25 cellular contexts compared by ENCODE assay signal in the genomic region with DNA sequence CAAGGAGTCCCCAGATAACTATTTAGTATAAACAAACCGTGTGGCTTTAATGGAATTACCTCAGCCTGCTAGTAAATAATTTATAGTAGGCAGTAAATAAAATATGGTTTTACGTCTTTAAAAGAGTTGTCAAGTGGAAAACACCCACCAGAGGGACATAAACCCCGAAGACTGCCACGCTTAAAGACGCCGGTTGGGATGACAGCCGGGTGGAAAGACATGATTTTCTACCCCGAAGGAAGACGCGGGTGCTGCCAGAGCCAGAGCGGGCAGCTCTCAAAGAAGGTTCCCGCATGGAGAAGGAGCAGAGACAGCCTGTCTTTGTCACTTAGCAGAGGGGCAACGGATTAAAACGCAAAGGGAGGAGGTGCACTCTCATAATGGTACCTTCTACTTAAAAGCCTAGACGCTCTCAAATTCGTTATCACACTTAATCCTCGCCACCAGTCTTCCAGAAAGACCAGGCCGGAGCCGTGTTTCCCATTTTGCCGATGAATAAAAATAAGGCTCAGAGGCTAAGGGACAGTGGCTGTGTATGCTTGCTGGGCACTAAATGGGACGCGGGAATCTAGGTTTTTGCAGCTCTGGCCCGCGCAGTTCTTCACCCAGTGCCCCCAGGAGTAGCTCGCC.
A peak's percentile ranks its signal among the peaks of the same experiment; 100 is the strongest.
DNase-seq lines count a peak whose midpoint lies in the region; ATAC-seq, FAIRE-seq and TF ChIP-seq lines count a peak whose summit lies in the region.
"Had no signal": no experiment of that assay in that cellular context is flagged by ENCODE, and none has a peak within 500 bp of the region (broad histone marks: within the 10 kb centered on the region; RNA-seq: fewer than 3 reads in every experiment).

No MANE protein-coding gene starts in this region.

- H2BK5ac ChIP-seq in mesendoderm (ENCODE audit: low read length) = peak overlapping the region; percentile 82

- H3K4me1 ChIP-seq in A549 (no peaks in the 10 kb centered on the region), mesendoderm (ENCODE audit: control insufficient read depth, low read depth, low read length) (no peaks in the 10 kb centered on the region)
- H3K4me1 ChIP-seq: BLaER1 treated with 17β-estradiol and CSF1 and Interleukin-3, amounts not matched to agents 10 nM and 100 nM had no signal

- WGBS in A549 (ENCODE audit: missing lambda C conversion rate) = 16% methylated on average over 24 of the region's 25 CpGs
- no CpG with 5 or more reads among the region's 25 CpGs for WGBS in mesendoderm (ENCODE audit: extremely low coverage, insufficient coverage, low lambda C conversion rate)

- no peak for TF ChIP-seq EP300 in A549 (IDR thresholded peaks at IDR 0.05)

- H3K27ac ChIP-seq in A549 (no peak overlapping the region), mesendoderm (ENCODE audit: low read depth, low read length) (peak overlapping the region; percentile 86)
- H3K27ac ChIP-seq: BLaER1 treated with 17β-estradiol and CSF1 and Interleukin-3, amounts not matched to agents 10 nM and 100 nM; HL-60; skin epidermis; thyroid gland had no signal

- H3K4me2 ChIP-seq in A549 (no peak overlapping the region), mesendoderm (ENCODE audit: low read length) (peak overlapping the region; percentile 25)
- H3K4me2 ChIP-seq: BLaER1 treated with 17β-estradiol and CSF1 and Interleukin-3, amounts not matched to agents 10 nM and 100 nM had no signal

- peaks cover 58% of the 10 kb centered on the region for H3K27me3 Mint-ChIP-seq in WTC11 (ENCODE audit: low read depth)
- H3K27me3 Mint-ChIP-seq in T-cell = peaks cover 64 to 65% of the 10 kb centered on the region in 2 donors

- CTCF ChIA-PET in A549 (lab: Yijun Ruan, JAX) = no interaction called here
- CTCF ChIA-PET in WTC11 (lab: Charles Lee) = interaction anchor here (0.6 to 0.9 kb wide), 2 partner anchors 149 to 593 kb away, joined by 3 to 5 read pairs; no protein-coding TSS in a partner anchor
- CTCF ChIA-PET in T-cell (lab: Charles Lee) = no interaction called here

- no peaks in the 10 kb centered on the region for H3K79me2 ChIP-seq in mesendoderm (ENCODE audit: control insufficient read depth, insufficient read depth, low read length)

- no peak overlapping the region for H3K23ac ChIP-seq in mesendoderm (ENCODE audit: low read length)

- H3K9ac ChIP-seq in mesendoderm (ENCODE audit: low read length) = peak overlapping the region; percentile 73
- H3K9ac ChIP-seq: BLaER1 treated with 17β-estradiol and CSF1 and Interleukin-3, amounts not matched to agents 10 nM and 100 nM had no signal

- no peaks in the 10 kb centered on the region for H3K36me3 ChIP-seq in mesendoderm (ENCODE audit: control insufficient read depth, insufficient read depth, low read length)
- H3K36me3 ChIP-seq: BLaER1 treated with 17β-estradiol and CSF1 and Interleukin-3, amounts not matched to agents 10 nM and 100 nM; thyroid gland had no signal

- no peak overlapping the region for H4K8ac ChIP-seq in mesendoderm (ENCODE audit: low read depth, low read length)

- peak overlapping the region; percentile 81 for H3K56ac ChIP-seq in mesendoderm (ENCODE audit: low read length)

- no peak overlapping the region for H2BK15ac ChIP-seq in mesendoderm (replicated peaks; ENCODE audit: low read depth)

- H3K4me3 ChIP-seq in A549 (no peak overlapping the region), mesendoderm (ENCODE audit: low read length) (no peak overlapping the region)
- H3K4me3 ChIP-seq: BLaER1 treated with 17β-estradiol and CSF1 and Interleukin-3, amounts not matched to agents 10 nM and 100 nM; skin epidermis; thyroid gland had no signal

- ATAC-seq in A549 = no peak
- no peak for ATAC-seq in WTC11
- ATAC-seq in T-cell (replicated peaks in 1 of 4) = no peak
- ATAC-seq: activated CD8-positive, alpha-beta memory T cell treated with anti-CD3 and anti-CD28 coated beads, Interleukin-2, amount 10 ng/mL, durations not matched to agents 7 days and 5 days; PC-3; Right ventricle myocardium inferior; SK-N-SH treated with all-trans-retinoic acid at 6 μM for 48 hours; stimulated activated naive CD8-positive, alpha-beta T cell treated with anti-CD3 and anti-CD28 coated beads, Interleukin-15, amount 100 ng/mL, for 72 hours had no signal

- TF ChIP-seq RAD21 in A549 (conservative IDR thresholded peaks at IDR 0.05 in 1 of 2, IDR thresholded peaks at IDR 0.05 in 1 of 2) = no peak

- H3K79me1 ChIP-seq in mesendoderm (ENCODE audit: low read length) = no peaks in the 10 kb centered on the region

- H3K4me3 Mint-ChIP-seq in WTC11 = peak overlapping the region; percentile 77
- no peak overlapping the region for H3K4me3 Mint-ChIP-seq in T-cell
- H3K4me3 Mint-ChIP-seq: activated CD8-positive, alpha-beta memory T cell treated with anti-CD3 and anti-CD28 coated beads, Interleukin-2, amount 10 ng/mL, durations not matched to agents 7 days and 5 days; activated naive CD4-positive, alpha-beta T cell treated with anti-CD3 and anti-CD28 coated beads, Interleukin-2, amount 10 ng/mL, durations not matched to agents 7 days and 5 days; HFFc6; mesothelial cell of epicardium; stimulated activated naive CD8-positive, alpha-beta T cell treated with anti-CD3 and anti-CD28 coated beads, Interleukin-15, amount 100 ng/mL, for 72 hours; T-helper 2 cell treated with Interferon-gamma antibody and Interleukin-4, amounts not matched to agents 5 μg/mL and 100 μg/mL, for 36 hours had no signal

- H3K36me3 Mint-ChIP-seq in WTC11 (no peaks in the 10 kb centered on the region), T-cell (no peaks in the 10 kb centered on the region)
- H3K36me3 Mint-ChIP-seq: activated CD8-positive, alpha-beta memory T cell treated with anti-CD3 and anti-CD28 coated beads, Interleukin-2, amount 10 ng/mL, durations not matched to agents 7 days and 5 days; activated naive CD4-positive, alpha-beta T cell treated with anti-CD3 and anti-CD28 coated beads, Interleukin-2, amount 10 ng/mL, durations not matched to agents 7 days and 5 days; mesothelial cell of epicardium; naive B cell had no signal

- H4K5ac ChIP-seq in mesendoderm (ENCODE audit: low read length) = no peak overlapping the region

- no peak overlapping the region for H2AK5ac ChIP-seq in mesendoderm (ENCODE audit: low read length)

- H3K4me1 Mint-ChIP-seq in WTC11 (peaks cover 36% of the 10 kb centered on the region), T-cell (peaks cover 9 to 14% (median 10%) of the 10 kb centered on the region in 3 donors)

- no peaks in the 10 kb centered on the region for H3K9me3 Mint-ChIP-seq in WTC11
- no peaks in the 10 kb centered on the region for H3K9me3 Mint-ChIP-seq in T-cell
- H3K9me3 Mint-ChIP-seq: activated naive CD4-positive, alpha-beta T cell treated with anti-CD3 and anti-CD28 coated beads, Interleukin-2, amount 10 ng/mL, durations not matched to agents 7 days and 5 days; HFFc6; stimulated activated naive CD8-positive, alpha-beta T cell treated with anti-CD3 and anti-CD28 coated beads, Interleukin-15, amount 100 ng/mL, for 72 hours; T-helper 2 cell treated with Interferon-gamma antibody and Interleukin-4, amounts not matched to agents 5 μg/mL and 100 μg/mL, for 36 hours had no signal

- no peaks in the 10 kb centered on the region for H3K27me3 ChIP-seq in mesendoderm (ENCODE audit: insufficient read depth, low read length, poor library complexity)

- no peak for FAIRE-seq in A549 (lab: Jason Lieb, UNC)
- FAIRE-seq: kidney had no signal

- POLR2A ChIA-PET in A549 (lab: Yijun Ruan, JAX) = no interaction called here
- POLR2A ChIA-PET in WTC11 (lab: Charles Lee) = interaction anchor here (0.5 kb wide), 2 partner anchors 149 to 151 kb away, joined by 3 to 6 read pairs; no protein-coding TSS in a partner anchor
- POLR2A ChIA-PET in T-cell (lab: Charles Lee) = no interaction called here

- H3K18ac ChIP-seq in mesendoderm (ENCODE audit: low read length) = peak overlapping the region; percentile 96

- H2BK120ac ChIP-seq in mesendoderm (ENCODE audit: low read depth, low read length) = no peak overlapping the region

- no peak overlapping the region for H3K27ac Mint-ChIP-seq in WTC11
- no peak overlapping the region for H3K27ac Mint-ChIP-seq in T-cell
- H3K27ac Mint-ChIP-seq: activated CD8-positive, alpha-beta memory T cell treated with anti-CD3 and anti-CD28 coated beads, Interleukin-2, amount 10 ng/mL, durations not matched to agents 7 days and 5 days; activated naive CD4-positive, alpha-beta T cell treated with anti-CD3 and anti-CD28 coated beads, Interleukin-2, amount 10 ng/mL, durations not matched to agents 7 days and 5 days; HFFc6; mesothelial cell of epicardium; stimulated activated naive CD8-positive, alpha-beta T cell treated with anti-CD3 and anti-CD28 coated beads, Interleukin-15, amount 100 ng/mL, for 72 hours; T-helper 2 cell treated with Interferon-gamma antibody and Interleukin-4, amounts not matched to agents 5 μg/mL and 100 μg/mL, for 36 hours had no signal

- TF ChIP-seq CTCF in A549 (IDR thresholded peaks at IDR 0.05) (no peak), WTC11 (IDR thresholded peaks at IDR 0.05) (no peak)

- DNase-seq in A549 (ENCODE audit: low read depth in 1 of 2, low spot score in 1 of 2) = no peak
- peak; percentile 53 for DNase-seq in ELF-1 (ENCODE audit: low read depth, low spot score)
- DNase-seq in WTC11 (ENCODE audit: low spot score) = no peak
- DNase-seq in mesendoderm = peak; percentile 53
- DNase-seq in amygdala (lab: John Stamatoyannopoulos, UW) = no peak
- no peak for DNase-seq in NCI-H446 (lab: John Stamatoyannopoulos, UW)
- no peak for DNase-seq in T-cell
- DNase-seq: activated CD8-positive, alpha-beta memory T cell treated with anti-CD3 and anti-CD28 coated beads, Interleukin-2, amount 10 ng/mL, durations not matched to agents 7 days and 5 days; activated naive CD4-positive, alpha-beta T cell treated with anti-CD3 and anti-CD28 coated beads, Interleukin-2, amount 10 ng/mL, durations not matched to agents 7 days and 5 days; DND-41; HFFc6; kidney; naive B cell; NCI-H2029; NCI-H226; PC-3; stimulated activated naive CD8-positive, alpha-beta T cell treated with anti-CD3 and anti-CD28 coated beads, Interleukin-15, amount 100 ng/mL, for 72 hours; thyroid gland had no signal

- no peak for TF ChIP-seq POLR2A in A549 (IDR thresholded peaks at IDR 0.05; ENCODE audit: low read length)

- H3K9me3 ChIP-seq in A549 = no peaks in the 10 kb centered on the region
- H3K9me3 ChIP-seq: thyroid gland had no signal

- H3K4ac ChIP-seq in mesendoderm (ENCODE audit: low read depth, low read length) = peak overlapping the region; percentile 16

TF ChIP-seq in A549, 52 proteins besides CTCF, POLR2A, EP300 and RAD21 (continues in another document):
- TF ChIP-seq MYC (IDR thresholded peaks at IDR 0.05; ENCODE audit: borderline replicate concordance, low read length) = no peak

Comparison
In these comparisons a context has a peak if more than half of its experiments do, and no peak if none do; other contexts are left out.
1. DNase-seq: peak in ELF-1 (single experiment) and mesendoderm (single experiment); none in A549 (0 of 2), WTC11 (single experiment), amygdala (0 of 56), NCI-H446 (0 of 2) and T-cell (0 of 34).